In genomic region chr15:22942877-22943276, GRCh38 we compare ENCODE assay signal across 17 cellular contexts.
"Had no signal": no experiment of that assay in that cellular context is flagged by ENCODE, and none has a peak within 500 bp of the region (broad histone marks: within the 10 kb centered on the region; RNA-seq: fewer than 3 reads in every experiment).

No MANE protein-coding gene starts in this region.

- H3K27ac ChIP-seq: brain microvascular endothelial cell, foreskin keratinocyte, right atrium auricular region, suprapubic skin had no signal

- H3K9me3 ChIP-seq: right atrium auricular region, suprapubic skin had no signal

- H3K4me3 ChIP-seq: right atrium auricular region, smooth muscle cell, suprapubic skin had no signal

- H3K4me2 ChIP-seq: smooth muscle cell had no signal

- DNase-seq: activated CD4-positive, alpha-beta T cell treated with anti-CD3 and anti-CD28 coated beads for 1 hour; activated CD4-positive, alpha-beta T cell treated with anti-CD3 and anti-CD28 coated beads, Interleukin-2, amount 50 U/mL, for 4 hours; activated naive CD4-positive, alpha-beta T cell; activated naive CD8-positive, alpha-beta T cell treated with anti-CD3 and anti-CD28 coated beads, Interleukin-2, amount 10 ng/mL, durations not matched to agents 7 days and 5 days; activated T-cell treated with anti-CD3 and anti-CD28 coated beads for 4 hours; anterior cingulate cortex; brain microvascular endothelial cell; effector memory CD4-positive, alpha-beta T cell; foreskin keratinocyte; immature natural killer cell; mesenchymal stem cell; nucleus accumbens; trophoblast cell had no signal

- H3K27me3 ChIP-seq: brain microvascular endothelial cell, foreskin keratinocyte, right atrium auricular region, suprapubic skin had no signal

- ATAC-seq: foreskin keratinocyte; natural killer cell treated with Interleukin-12 subunit alpha and Interleukin-12 subunit beta and Interleukin-15 and Interleukin-18, amount 100 ng/mL, for 72 hours had no signal
